Comparison of ENCODE assay signal across 10 cellular contexts in the genomic region with DNA sequence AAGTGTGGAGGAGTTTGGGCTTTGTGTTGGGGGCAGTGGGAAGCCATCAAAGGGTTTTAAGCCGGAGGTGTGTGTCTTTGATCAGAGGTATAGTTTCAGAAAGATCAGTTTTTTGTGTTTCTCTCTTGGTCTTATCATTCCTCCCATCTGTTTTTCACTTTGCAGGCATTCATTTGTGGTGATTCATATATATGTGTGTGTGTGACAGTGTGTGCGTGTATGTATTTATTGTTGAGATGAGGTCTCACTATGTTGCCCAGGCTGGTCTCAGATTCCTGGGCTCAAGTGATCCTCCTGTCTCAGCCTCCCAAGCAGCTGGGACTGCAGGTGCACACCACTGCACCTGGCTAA.
A peak's percentile ranks its signal among the peaks of the same experiment; 100 is the strongest.
DNase-seq lines count a peak whose midpoint lies in the region; ATAC-seq and TF ChIP-seq lines count a peak whose summit lies in the region.
"Had no signal": no experiment of that assay in that cellular context is flagged by ENCODE, and none has a peak within 500 bp of the region (broad histone marks: within the 10 kb centered on the region; RNA-seq: fewer than 3 reads in every experiment).

No MANE protein-coding gene starts in this region.

- ATAC-seq in SK-N-SH treated with all-trans-retinoic acid at 6 μM for 48 hours (peak; percentile 34), GM21526 (IDR thresholded peaks at IDR 0.05; ENCODE audit: low FRiP score, unreplicated experiment) (no peak), HG02852 (IDR thresholded peaks at IDR 0.05; ENCODE audit: unreplicated experiment) (no peak)

- H3K4me3 ChIP-seq in skeletal muscle cell (ENCODE audit: low read depth, low read length): peak overlapping the region; percentile 77

- DNase-seq in NCI-H345 treated with DMSO at 0.1 percent for 48 hours (lab: John Stamatoyannopoulos, UW; ENCODE audit: unreplicated experiment) (peak; percentile 0), NCI-H345 (lab: John Stamatoyannopoulos, UW) (no peak), fibroblast of gingiva (ENCODE audit: low read depth) (peak; percentile 15), skeletal muscle cell (ENCODE audit: low read depth) (no peak), UCSD-AML1 (lab: John Stamatoyannopoulos, UW; ENCODE audit: unreplicated experiment) (no peak)
- DNase-seq: naive B cell, NCI-H1092 had no signal

TF ChIP-seq in SK-N-SH treated with all-trans-retinoic acid at 6 μM for 48 hours, 23 proteins besides CTCF, POLR2A, EP300 and RAD21:
- TF ChIP-seq, protein P1, sequence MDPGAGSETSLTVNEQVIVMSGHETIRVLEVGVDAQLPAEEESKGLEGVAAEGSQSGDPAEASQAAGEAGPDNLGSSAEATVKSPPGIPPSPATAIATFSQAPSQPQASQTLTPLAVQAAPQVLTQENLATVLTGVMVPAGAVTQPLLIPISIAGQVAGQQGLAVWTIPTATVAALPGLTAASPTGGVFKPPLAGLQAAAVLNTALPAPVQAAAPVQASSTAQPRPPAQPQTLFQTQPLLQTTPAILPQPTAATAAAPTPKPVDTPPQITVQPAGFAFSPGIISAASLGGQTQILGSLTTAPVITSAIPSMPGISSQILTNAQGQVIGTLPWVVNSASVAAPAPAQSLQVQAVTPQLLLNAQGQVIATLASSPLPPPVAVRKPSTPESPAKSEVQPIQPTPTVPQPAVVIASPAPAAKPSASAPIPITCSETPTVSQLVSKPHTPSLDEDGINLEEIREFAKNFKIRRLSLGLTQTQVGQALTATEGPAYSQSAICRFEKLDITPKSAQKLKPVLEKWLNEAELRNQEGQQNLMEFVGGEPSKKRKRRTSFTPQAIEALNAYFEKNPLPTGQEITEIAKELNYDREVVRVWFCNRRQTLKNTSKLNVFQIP (CRISPR knock-in tag; IDR thresholded peaks at IDR 0.05; ENCODE audit: borderline replicate concordance, low read depth): no peak
TF ChIP-seq in SK-N-SH treated with all-trans-retinoic acid at 6 μM for 48 hours: peak in this region for 0.

Comparison
In these comparisons a context has a peak if more than half of its experiments do, and no peak if none do; other contexts are left out.
1. DNase-seq: peak in NCI-H345 treated with DMSO at 0.1 percent for 48 hours (single experiment) and fibroblast of gingiva (single experiment); none in NCI-H345 (single experiment), skeletal muscle cell (single experiment) and UCSD-AML1 (single experiment).